In genomic region chr13:33249894-33250293, GRCh38 we compare ENCODE assay signal across 15 cellular contexts. TPM values are rescaled to one million over a fixed set of nuclear protein-coding genes. Genes with fewer than 3 reads are reported as not detected.
DNase-seq lines count a peak whose midpoint lies in the region; ATAC-seq and TF ChIP-seq lines count a peak whose summit lies in the region.
"Had no signal": no experiment of that assay in that cellular context is flagged by ENCODE, and none has a peak within 500 bp of the region (broad histone marks: within the 10 kb centered on the region; RNA-seq: fewer than 3 reads in every experiment).

No MANE protein-coding gene starts in this region.

- intact Hi-C loops in gastrocnemius medialis (cut with DNase I; ENCODE audit: low total_unique reads), result no loop called here

- no peak overlapping the region for H3K4me3 ChIP-seq in AG04450 (ENCODE audit: low read depth, low read length)
- no peak overlapping the region for H3K4me3 ChIP-seq in osteoblast (ENCODE audit: insufficient read depth, low read length)
- no peak overlapping the region for H3K4me3 ChIP-seq in gastrocnemius medialis
- H3K4me3 ChIP-seq: PC-9 had no signal

- H3K27me3 ChIP-seq in AG04450 (ENCODE audit: control insufficient read depth, insufficient read depth, low read length), result no peaks in the 10 kb centered on the region
- H3K27me3 ChIP-seq in osteoblast (ENCODE audit: insufficient read depth, low read length), result no peaks in the 10 kb centered on the region
- no peaks in the 10 kb centered on the region for H3K27me3 ChIP-seq in gastrocnemius medialis

- in situ Hi-C loops in gastrocnemius medialis (cut with MboI; ENCODE audit: low sequenced_read_pairs in 4 of 4), result loop anchor here in 2 of 4 donors (25.0 kb wide), 2 partner anchors 287 to 462 kb away; no protein-coding TSS in a partner anchor

- ATAC-seq in GM21786 (IDR thresholded peaks at IDR 0.05; ENCODE audit: unreplicated experiment) (no peak), gastrocnemius medialis (no peak)
- ATAC-seq: Right ventricle myocardium inferior had no signal

- no peak for TF ChIP-seq POLR2A in gastrocnemius medialis (IDR thresholded peaks at IDR 0.05)

- DNase-seq in AG04450 (ENCODE audit: low read depth, low spot score) (no peak), RWPE1 (ENCODE audit: low spot score) (no peak), epithelial cell of prostate (ENCODE audit: low read depth, low spot score) (no peak), osteoblast (ENCODE audit: insufficient read length, low spot score, missing footprints) (no peak), SKM-1 treated with dmso at 0.1 percent for 144 hours (lab: John Stamatoyannopoulos, UW; ENCODE audit: unreplicated experiment) (no peak), gastrocnemius medialis (no peak), NCI-H2171 (lab: John Stamatoyannopoulos, UW) (no peak)
- DNase-seq: CD8-positive, alpha-beta memory T cell; KG1; NCI-H1092; NCI-H446; NCI-H748 treated with DMSO at 0.1 percent for 48 hours; PC-9 had no signal

- POLR2A ChIA-PET in AG04450 (lab: Yijun Ruan, JAX) (no interaction called here), RWPE1 (lab: Yijun Ruan, JAX; ENCODE audit: low non-redundant PET) (no interaction called here)

- H3K4me1 ChIP-seq in osteoblast (ENCODE audit: insufficient read depth, low read length) (peaks cover 45% of the 10 kb centered on the region), gastrocnemius medialis (peaks cover 16 to 26% of the 10 kb centered on the region in 2 donors)

- no peak overlapping the region for H2AFZ ChIP-seq in osteoblast (ENCODE audit: low read length)
- H2AFZ ChIP-seq: PC-9 had no signal

- H3K36me3 ChIP-seq in osteoblast (ENCODE audit: insufficient read depth, low read length), result peaks cover 23% of the 10 kb centered on the region
- no peaks in the 10 kb centered on the region for H3K36me3 ChIP-seq in gastrocnemius medialis

- CTCF ChIA-PET in AG04450 (lab: Charles Lee) (no interaction called here), RWPE1 (lab: Yijun Ruan, JAX) (interaction anchor here (0.7 kb wide), 1 partner anchor 133 kb away, joined by 3 read pairs; no protein-coding TSS in a partner anchor)

- H3K4me2 ChIP-seq in osteoblast (ENCODE audit: insufficient read depth, low read length), result peak overlapping the region; percentile 56

- H3K27ac ChIP-seq in AG04450 (ENCODE audit: low read depth, low read length) (peak overlapping the region; percentile 53), RWPE1 (peak overlapping the region; percentile 25; the same call in 1 of the 2 replicates), epithelial cell of prostate (peak overlapping the region; percentile 20), osteoblast (ENCODE audit: low read depth, low read length) (peak overlapping the region; percentile 83), gastrocnemius medialis (no peak overlapping the region)

- no peaks in the 10 kb centered on the region for H3K9me3 ChIP-seq in AG04450 (ENCODE audit: control insufficient read depth, insufficient read depth, low read length)
- H3K9me3 ChIP-seq in osteoblast (ENCODE audit: low read depth, low read length), result no peaks in the 10 kb centered on the region
- H3K9me3 ChIP-seq in gastrocnemius medialis, result no peaks in the 10 kb centered on the region

- H3K79me2 ChIP-seq in osteoblast (ENCODE audit: insufficient read depth, low read length), result peaks cover 93% of the 10 kb centered on the region

- TF ChIP-seq CTCF in AG04450 (IDR thresholded peaks at IDR 0.05; ENCODE audit: low read depth, low read length) (no peak), RWPE1 (conservative IDR thresholded peaks at IDR 0.05; ENCODE audit: low read depth) (no peak), osteoblast (IDR thresholded peaks at IDR 0.05; ENCODE audit: extremely low read depth, low read depth, low read length) (no peak), gastrocnemius medialis (IDR thresholded peaks at IDR 0.05 in 4 of 5, conservative IDR thresholded peaks at IDR 0.05 in 1 of 5) (no peak)

- H4K20me1 ChIP-seq in osteoblast (ENCODE audit: insufficient read depth, low read length), result peaks cover 2% of the 10 kb centered on the region

RNA-seq across cellular contexts. Expression of gene STARD13, which starts 35.7 kb away (rescaled TPM):
- polyA plus RNA-seq in AG04450 (2011; rRNA removed), result 27.7 and 28.4 TPM in 2 replicates
- 135 and 154 TPM in 2 replicates for polyA minus RNA-seq in AG04450 (2011; rRNA and poly(A)+ RNA removed)
- 28.2 and 28.3 TPM in 2 replicates for total RNA-seq in osteoblast
- 10 to 100 TPM in 2 of 4 donors, 1 to 10 TPM in 2; 7.7 to 19.3 (median 12.0) TPM for total RNA-seq in gastrocnemius medialis
- polyA plus RNA-seq: CD8-positive, alpha-beta memory T cell had no signal

Comparison
In these comparisons a context has a peak if more than half of its experiments do, and no peak if none do; other contexts are left out.
1. H3K27ac ChIP-seq: peak in AG04450 (single experiment), RWPE1 (single experiment), epithelial cell of prostate (single experiment) and osteoblast (single experiment); none in gastrocnemius medialis (0 of 4).